In genomic region chr18:49473721-49474120, GRCh38 we compare ENCODE assay signal across 22 cellular contexts.
"Had no signal": no experiment of that assay in that cellular context is flagged by ENCODE, and none has a peak within 500 bp of the region (broad histone marks: within the 10 kb centered on the region; RNA-seq: fewer than 3 reads in every experiment).

No MANE protein-coding gene starts in this region.

- H3K4me1 ChIP-seq: upper lobe of right lung, vagina had no signal

- H3K36me3 Mint-ChIP-seq: natural killer cell treated with Interleukin-12 subunit alpha and Interleukin-12 subunit beta and Interleukin-15 and Interleukin-18, amount 100 ng/mL, for 72 hours had no signal

- H3K4me3 Mint-ChIP-seq: dendritic cell treated with granulocyte-macrophage colony-stimulating factor and Interleukin-4, amounts not matched to agents 40 ng/mL and 50 ng/mL, for 4 days; effector memory CD8-positive, alpha-beta T cell; memory B cell; natural killer cell treated with Interleukin-12 subunit alpha and Interleukin-12 subunit beta and Interleukin-15 and Interleukin-18, amount 100 ng/mL, for 72 hours; stimulated activated memory B cell treated with anti-CD40 and anti-IgM and Interleukin-4, amounts not matched to agents 10 μg/mL and 1 μg/mL and 100 μg/mL, for 72 hours; stimulated activated naive CD8-positive, alpha-beta T cell treated with anti-CD3 and anti-CD28 coated beads, Interleukin-15, Interleukin-2, amounts not matched to agents 100 ng/mL and 50 ng/mL, for 24 hours had no signal

- H3K4me3 ChIP-seq: esophagus muscularis mucosa, gastrocnemius medialis, heart right ventricle, lower lobe of right lung, spleen, tibial nerve, upper lobe of right lung, vagina had no signal

- H3K27ac Mint-ChIP-seq: effector memory CD8-positive, alpha-beta T cell; memory B cell; natural killer cell treated with Interleukin-12 subunit alpha and Interleukin-12 subunit beta and Interleukin-15 and Interleukin-18, amount 100 ng/mL, for 72 hours; stimulated activated memory B cell treated with anti-CD40 and anti-IgM and Interleukin-4, amounts not matched to agents 10 μg/mL and 1 μg/mL and 100 μg/mL, for 72 hours; stimulated activated naive CD8-positive, alpha-beta T cell treated with anti-CD3 and anti-CD28 coated beads, Interleukin-15, Interleukin-2, amounts not matched to agents 100 ng/mL and 50 ng/mL, for 24 hours had no signal

- DNase-seq: effector memory CD8-positive, alpha-beta T cell; gastrocnemius medialis; heart right ventricle; hypothalamus; kidney glomerular epithelial cell; lower lobe of right lung; midbrain; spleen; stimulated activated CD4-positive, alpha-beta T cell treated with anti-CD3 and anti-CD28 coated beads, Interleukin-15, amount 100 ng/mL, for 24 hours; stimulated activated CD4-positive, alpha-beta T cell treated with anti-CD3 and anti-CD28 coated beads, Interleukin-1b, Interleukin-23, amount 100 ng/mL, for 48 hours; stimulated activated CD4-positive, alpha-beta T cell treated with anti-CD3 and anti-CD28 coated beads, Interleukin-4, amount 100 ng/mL, for 24 hours; upper lobe of right lung had no signal

- H3K27me3 Mint-ChIP-seq: stimulated activated naive CD8-positive, alpha-beta T cell treated with anti-CD3 and anti-CD28 coated beads, Interleukin-15, Interleukin-2, amounts not matched to agents 100 ng/mL and 50 ng/mL, for 24 hours had no signal

- H3K36me3 ChIP-seq: gastrocnemius medialis, vagina had no signal

- H3K9me3 ChIP-seq: esophagus muscularis mucosa, gastrocnemius medialis, lower lobe of right lung, tibial nerve, upper lobe of right lung, vagina had no signal

- H3K9me3 Mint-ChIP-seq: dendritic cell treated with granulocyte-macrophage colony-stimulating factor and Interleukin-4, amounts not matched to agents 40 ng/mL and 50 ng/mL, for 4 days; effector memory CD8-positive, alpha-beta T cell; memory B cell; natural killer cell treated with Interleukin-12 subunit alpha and Interleukin-12 subunit beta and Interleukin-15 and Interleukin-18, amount 100 ng/mL, for 72 hours; stimulated activated naive CD8-positive, alpha-beta T cell treated with anti-CD3 and anti-CD28 coated beads, Interleukin-15, Interleukin-2, amounts not matched to agents 100 ng/mL and 50 ng/mL, for 24 hours had no signal

- H3K27me3 ChIP-seq: esophagus muscularis mucosa, gastrocnemius medialis, heart right ventricle, spleen, tibial nerve, upper lobe of right lung, vagina had no signal

- H3K27ac ChIP-seq: epithelial cell of prostate, esophagus muscularis mucosa, gastrocnemius medialis, heart right ventricle, lower lobe of right lung, parathyroid adenoma, spleen, tibial nerve, upper lobe of right lung, vagina had no signal
